ENCODE assay signal across 22 cellular contexts in the genomic region with DNA sequence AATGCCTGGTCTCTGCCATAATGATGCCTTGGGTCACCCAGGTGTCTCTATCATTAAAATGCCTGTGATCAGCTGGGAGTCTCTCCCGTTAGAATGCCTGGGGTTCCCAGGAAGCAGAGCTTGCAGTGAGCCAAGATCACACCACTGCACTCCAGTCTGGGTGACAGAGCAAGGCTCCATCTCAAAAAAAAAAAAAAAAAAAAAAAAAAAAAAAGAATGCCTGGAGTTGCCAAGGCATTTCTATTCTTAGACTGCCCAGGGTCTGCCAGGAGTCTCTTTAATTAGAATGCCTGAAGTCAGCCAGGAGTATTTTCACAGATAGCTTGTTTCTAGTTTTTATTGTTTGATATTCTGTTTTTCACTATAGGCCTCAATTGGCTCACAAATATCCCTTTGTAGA.
DNase-seq lines count a peak whose midpoint lies in the region; ATAC-seq, FAIRE-seq and TF ChIP-seq lines count a peak whose summit lies in the region.
"Had no signal": no experiment of that assay in that cellular context is flagged by ENCODE, and none has a peak within 500 bp of the region (broad histone marks: within the 10 kb centered on the region; RNA-seq: fewer than 3 reads in every experiment).

No MANE protein-coding gene starts in this region.

- H3K27ac Mint-ChIP-seq in endodermal cell: no peak overlapping the region
- no peak overlapping the region for H3K27ac Mint-ChIP-seq in osteocyte (ENCODE audit: unreplicated experiment)
- H3K27ac Mint-ChIP-seq: B cell; CD4-positive, CD25-positive, alpha-beta regulatory T cell; CD8-positive, alpha-beta memory T cell; GM23338; HFFc6; IgD-negative memory B cell had no signal

- no peak overlapping the region for H3K4me3 ChIP-seq in endodermal cell (ENCODE audit: low read length)
- no peak overlapping the region for H3K4me3 ChIP-seq in heart right ventricle
- H3K4me3 ChIP-seq in right atrium auricular region: no peak overlapping the region
- H3K4me3 ChIP-seq: BLaER1 treated with 17β-estradiol and CSF1 and Interleukin-3, amounts not matched to agents 10 nM and 100 nM; GM23338 had no signal

- TF ChIP-seq CTCF in endodermal cell (conservative IDR thresholded peaks at IDR 0.05) (no peak), heart right ventricle (IDR thresholded peaks at IDR 0.05) (no peak), right atrium auricular region (IDR thresholded peaks at IDR 0.05) (no peak), osteocyte (IDR thresholded peaks at IDR 0.05) (no peak)

- WGBS in endodermal cell (ENCODE audit: insufficient coverage in 1 of 2, insufficient read length in 1 of 2), 2 experiments: 48% methylated on average over 1 of the region's 1 CpG; no CpG with 5 or more reads in 1 of the 2 experiments
- WGBS in heart right ventricle, 2 donors: 11 to 13% methylated on average over 1 of the region's 1 CpG

- H3K4me1 Mint-ChIP-seq in endodermal cell: no peaks in the 10 kb centered on the region
- H3K4me1 Mint-ChIP-seq in osteocyte (ENCODE audit: unreplicated experiment): no peaks in the 10 kb centered on the region
- H3K4me1 Mint-ChIP-seq: B cell; CD4-positive, CD25-positive, alpha-beta regulatory T cell; CD8-positive, alpha-beta memory T cell; GM23338; IgD-negative memory B cell had no signal

- H3K4me1 ChIP-seq in endodermal cell (ENCODE audit: control insufficient read depth, insufficient read depth, low read length): no peaks in the 10 kb centered on the region
- H3K4me1 ChIP-seq in heart right ventricle: peaks cover 0 to 11% (median 0%) of the 10 kb centered on the region in 9 donors
- no peaks in the 10 kb centered on the region for H3K4me1 ChIP-seq in right atrium auricular region
- H3K4me1 ChIP-seq: BLaER1 treated with 17β-estradiol and CSF1 and Interleukin-3, amounts not matched to agents 10 nM and 100 nM had no signal

- no peaks in the 10 kb centered on the region for H3K27me3 ChIP-seq in endodermal cell (ENCODE audit: control insufficient read depth, insufficient read depth, low read length, poor library complexity, severe bottlenecking)
- no peaks in the 10 kb centered on the region for H3K27me3 ChIP-seq in heart right ventricle
- no peaks in the 10 kb centered on the region for H3K27me3 ChIP-seq in right atrium auricular region
- H3K27me3 ChIP-seq: BLaER1 treated with 17β-estradiol and CSF1 and Interleukin-3, amounts not matched to agents 10 nM and 100 nM had no signal

- H3K27me3 Mint-ChIP-seq in endodermal cell (ENCODE audit: insufficient read depth) (no peaks in the 10 kb centered on the region), osteocyte (ENCODE audit: unreplicated experiment) (no peaks in the 10 kb centered on the region)
- H3K27me3 Mint-ChIP-seq: B cell; CD4-positive, CD25-positive, alpha-beta regulatory T cell; CD8-positive, alpha-beta memory T cell; IgD-negative memory B cell had no signal

- H3K9ac ChIP-seq in endodermal cell (ENCODE audit: extremely low read depth, low read length, poor library complexity, severe bottlenecking): no peak overlapping the region
- H3K9ac ChIP-seq: BLaER1 treated with 17β-estradiol and CSF1 and Interleukin-3, amounts not matched to agents 10 nM and 100 nM had no signal

- H3K9me3 Mint-ChIP-seq in endodermal cell (peaks cover 95% of the 10 kb centered on the region), osteocyte (ENCODE audit: unreplicated experiment) (peaks cover 53% of the 10 kb centered on the region)

- peak; percentile 71 to 96 (median 84) for ATAC-seq in heart right ventricle
- no peak for ATAC-seq in HG03095 (IDR thresholded peaks at IDR 0.05; ENCODE audit: unreplicated experiment)
- no peak for ATAC-seq in GM18858 (IDR thresholded peaks at IDR 0.05; ENCODE audit: unreplicated experiment)
- ATAC-seq: GM23338, HCT116 had no signal

- H3K36me3 Mint-ChIP-seq in endodermal cell (ENCODE audit: low read depth) (no peaks in the 10 kb centered on the region), osteocyte (ENCODE audit: unreplicated experiment) (no peaks in the 10 kb centered on the region)
- H3K36me3 Mint-ChIP-seq: CD4-positive, CD25-positive, alpha-beta regulatory T cell; CD8-positive, alpha-beta memory T cell had no signal

- intact Hi-C loops in heart right ventricle (cut with DNase I): loop anchor here in 1 of 10 donors (10.0 kb wide), 1 partner anchor 74 kb away; no protein-coding TSS in a partner anchor

- H3K9me3 ChIP-seq in endodermal cell (ENCODE audit: control insufficient read depth, low read length) (peaks cover 92% of the 10 kb centered on the region), heart right ventricle (peaks cover 0 to 95% (median 26%) of the 10 kb centered on the region in 11 donors), right atrium auricular region (peaks cover 0 to 16% of the 10 kb centered on the region in 2 donors)

- H3K27ac ChIP-seq in endodermal cell (ENCODE audit: low read depth, low read length) (no peak overlapping the region), heart right ventricle (peak overlapping the region in 2 of 10 donors; percentile 39 to 56), right atrium auricular region (peak overlapping the region; percentile 29 to 32)
- H3K27ac ChIP-seq: BLaER1 treated with 17β-estradiol and CSF1 and Interleukin-3, amounts not matched to agents 10 nM and 100 nM had no signal

- FAIRE-seq in GM12891 (lab: Jason Lieb, UNC): no peak
- FAIRE-seq: G401.6, GM12892, GM18507, HTR-8/SVneo had no signal

- no peak for TF ChIP-seq POLR2A in GM12891 (IDR thresholded peaks at IDR 0.05; ENCODE audit: low read depth, low read length)

- no peak overlapping the region for H3K4me3 Mint-ChIP-seq in endodermal cell
- H3K4me3 Mint-ChIP-seq in osteocyte (ENCODE audit: unreplicated experiment): no peak overlapping the region
- H3K4me3 Mint-ChIP-seq: B cell; CD4-positive, CD25-positive, alpha-beta regulatory T cell; CD8-positive, alpha-beta memory T cell; GM23338; HFFc6 had no signal

- DNase-seq in endodermal cell: peak; percentile 1
- no peak for DNase-seq in heart right ventricle
- DNase-seq in right atrium auricular region (ENCODE audit: low spot score): peak; percentile 28
- peak; percentile 23 for DNase-seq in osteocyte (ENCODE audit: extremely low spot score, unreplicated experiment)
- no peak for DNase-seq in GM12891 (ENCODE audit: insufficient read length, low spot score)
- DNase-seq: CD4-positive, CD25-positive, alpha-beta regulatory T cell; CD8-positive, alpha-beta memory T cell; COR-L47; DMS 273 treated with DMSO at 0.1 percent for 48 hours; H7; HFFc6 had no signal

- no peaks in the 10 kb centered on the region for H3K36me3 ChIP-seq in endodermal cell (ENCODE audit: control insufficient read depth, insufficient read depth, low read length)
- H3K36me3 ChIP-seq in heart right ventricle: no peaks in the 10 kb centered on the region
- no peaks in the 10 kb centered on the region for H3K36me3 ChIP-seq in right atrium auricular region
- H3K36me3 ChIP-seq: BLaER1 treated with 17β-estradiol and CSF1 and Interleukin-3, amounts not matched to agents 10 nM and 100 nM had no signal

TF ChIP-seq in GM12891, 5 proteins besides CTCF, POLR2A, EP300 and RAD21:
- TF ChIP-seq SPI1 (IDR thresholded peaks at IDR 0.05; ENCODE audit: low read depth, low read length): no peak
- no peak for TF ChIP-seq TAF1 (IDR thresholded peaks at IDR 0.05; ENCODE audit: low read depth, low read length)
- no peak for TF ChIP-seq PAX5 (IDR thresholded peaks at IDR 0.05; ENCODE audit: insufficient read depth, low read length, severe bottlenecking)
- TF ChIP-seq POU2F2 (IDR thresholded peaks at IDR 0.05; ENCODE audit: low read depth, low read length): no peak
- no peak for TF ChIP-seq POLR2AphosphoS5 (IDR thresholded peaks at IDR 0.05; ENCODE audit: low read depth, low read length)
TF ChIP-seq in GM12891: peak in this region for 0.

Comparison
In these comparisons a context has a peak if more than half of its experiments do, and no peak if none do; other contexts are left out.
1. DNase-seq: peak in endodermal cell (single experiment), right atrium auricular region (single experiment) and osteocyte (single experiment); none in heart right ventricle (0 of 2) and GM12891 (single experiment).
2. ATAC-seq: peak in heart right ventricle (8 of 8); none in HG03095 (single experiment) and GM18858 (single experiment).